ENCODE assay signal across 8 cellular contexts in the genomic region with DNA sequence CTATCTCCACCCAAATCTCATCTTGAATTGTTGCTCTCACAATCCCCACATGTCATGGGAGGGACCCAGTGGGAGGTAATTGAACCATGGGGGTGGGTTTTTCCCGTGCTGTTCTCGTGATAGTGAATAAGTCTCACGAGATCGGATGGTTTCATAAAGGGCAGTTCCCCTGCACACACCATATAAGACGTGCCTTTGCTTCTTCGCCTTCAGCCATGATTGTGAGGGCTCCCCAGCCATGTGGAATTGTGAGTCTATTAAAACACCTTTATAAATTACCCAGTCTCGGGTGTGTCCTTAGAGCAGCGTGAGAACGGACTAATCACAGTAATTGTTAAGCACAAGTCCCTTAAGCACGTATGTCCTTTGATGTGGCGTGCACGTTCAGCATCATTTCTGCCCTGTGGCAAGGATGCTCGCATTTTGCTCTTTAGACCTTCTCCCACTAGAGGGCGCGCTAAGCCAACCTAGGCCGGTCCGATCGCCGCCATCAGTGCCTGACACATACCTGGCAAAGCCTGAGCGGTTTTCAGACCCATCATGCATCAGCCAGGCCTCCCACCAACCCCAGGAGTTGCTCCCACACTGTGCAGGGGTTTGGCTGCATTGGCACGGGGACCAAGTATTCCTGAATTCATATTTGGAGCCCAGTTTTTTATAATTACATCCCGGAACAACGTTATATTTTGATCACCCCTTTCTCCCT.
A peak's percentile ranks its signal among the peaks of the same experiment; 100 is the strongest.
DNase-seq lines count a peak whose midpoint lies in the region; ATAC-seq, FAIRE-seq and TF ChIP-seq lines count a peak whose summit lies in the region.
"Not testable (repeated sequence)": the region's sequence is repeated elsewhere in the genome, so short reads cannot be mapped to it uniquely, and the experiment has no call there.

No MANE protein-coding gene starts in this region.

- H3K23ac ChIP-seq in H1 (ENCODE audit: insufficient read length) = not testable (repeated sequence)

- not testable (repeated sequence) for H3K4me1 ChIP-seq in A673 (ENCODE audit: insufficient read depth, low read length, poor library complexity, severe bottlenecking); H1 (replicated peaks in 1 of 4; ENCODE audit: control insufficient read depth in 3 of 4, insufficient read depth in 4 of 4, low read length in 3 of 4); lung (ENCODE audit: control insufficient read depth in 2 of 2, insufficient read depth in 2 of 2, low read length in 2 of 2)

- not testable (repeated sequence) for H3K18ac ChIP-seq in H1 (ENCODE audit: extremely low read depth, low read length)

- 39% methylated on average over 18 of the region's 23 CpGs; no CpG with 5 or more reads in 1 of the 2 experiments for WGBS in H1 (ENCODE audit: extremely low coverage in 1 of 2, insufficient coverage in 1 of 2, insufficient read length in 1 of 2, insufficient replicate concordance in 2 of 2, low coverage in 1 of 2, low lambda C conversion rate in 2 of 2, missing lambda C conversion rate in 1 of 2), 2 experiments
- WGBS in lung, 2 donors = 27 to 31% methylated on average over 16 to 17 of the region's 23 CpGs

- H3K9me3 ChIP-seq in A673 (ENCODE audit: low read depth, low read length, poor library complexity, severe bottlenecking); H1 (ENCODE audit: insufficient read depth in 2 of 2, low read depth in 1 of 2, low read length in 1 of 2); lung (ENCODE audit: control insufficient read depth in 2 of 2, insufficient read depth in 1 of 2, low read length in 1 of 2): not testable (repeated sequence)

- H2BK120ac ChIP-seq in H1 (replicated peaks; ENCODE audit: low read depth, low read length) = not testable (repeated sequence)

- POLR2A ChIA-PET in A673 (lab: Charles Lee; ENCODE audit: low non-redundant PET); H1 (lab: Charles Lee; ENCODE audit: partially characterized antibody): not testable (repeated sequence)

- FAIRE-seq in H1 (lab: Jason Lieb, UNC) = peak; percentile 98

- H3K4me2 ChIP-seq in H1 (ENCODE audit: insufficient read depth in 1 of 2, low read depth in 2 of 2, low read length in 2 of 2) = not testable (repeated sequence)

- not testable (repeated sequence) for TF ChIP-seq EP300 in H1 (IDR thresholded peaks at IDR 0.05; ENCODE audit: borderline replicate concordance in 1 of 2, low read depth in 2 of 2, low read length in 2 of 2)

- not testable (repeated sequence) for H3K79me2 ChIP-seq in H1 (ENCODE audit: control insufficient read depth in 1 of 2, insufficient read depth in 2 of 2, low read length in 2 of 2)

- TF ChIP-seq CTCF in A673 (conservative IDR thresholded peaks at IDR 0.05; ENCODE audit: low read depth, low read length) (peak; percentile 44), H1 (IDR thresholded peaks at IDR 0.05; ENCODE audit: control extremely low read depth in 1 of 3, insufficient read depth in 1 of 3, low read depth in 1 of 3, low read length in 3 of 3) (peak; percentile 27 to 38 (median 33)), lung (IDR thresholded peaks at IDR 0.05; ENCODE audit: control extremely low read depth, extremely low read depth) (peak; percentile 27)

- not testable (repeated sequence) for H4K91ac ChIP-seq in H1 (replicated peaks; ENCODE audit: insufficient read length, low read length)

- not testable (repeated sequence) for H2BK5ac ChIP-seq in H1 (ENCODE audit: low read depth, low read length)

- H2BK20ac ChIP-seq in H1 (ENCODE audit: low read length) = not testable (repeated sequence)

- not testable (repeated sequence) for H3K4me3 ChIP-seq in A673 (ENCODE audit: low read depth, low read length, poor library complexity, severe bottlenecking); H1 (ENCODE audit: extremely low read depth in 1 of 4, insufficient read depth in 2 of 4, low read depth in 3 of 4, low read length in 4 of 4); lung

- H3K4ac ChIP-seq in H1 (replicated peaks; ENCODE audit: insufficient read length, low read depth, low read length) = not testable (repeated sequence)

- not testable (repeated sequence) for H3K9ac ChIP-seq in H1 (replicated peaks in 1 of 4; ENCODE audit: extremely low read depth in 1 of 4, low read depth in 3 of 4, low read length in 3 of 4)

- BruUV-seq in A673 (replicated peaks; lab: Mats Ljungman, UMichigan) = not testable (repeated sequence)

- ATAC-seq in GM18907 (IDR thresholded peaks at IDR 0.05; ENCODE audit: unreplicated experiment) (peak; percentile 88), HG02973 (IDR thresholded peaks at IDR 0.05; ENCODE audit: unreplicated experiment) (peak; percentile 93), SK-N-SH treated with all-trans-retinoic acid at 6 μM for 48 hours (peak; percentile 97), lung (ENCODE audit: insufficient read depth, low FRiP score) (peak; percentile 90)

- H3K27me3 ChIP-seq in A673 (replicated peaks; ENCODE audit: insufficient read depth, low read depth, low read length, poor library complexity); H1 (replicated peaks in 1 of 4; ENCODE audit: control insufficient read depth in 3 of 4, extremely low read depth in 1 of 4, insufficient read depth in 3 of 4, low read length in 3 of 4); lung (ENCODE audit: control insufficient read depth, insufficient read depth): not testable (repeated sequence)

- H3K23me2 ChIP-seq in H1 (ENCODE audit: low read depth, low read length) = not testable (repeated sequence)

- peak; percentile 51 for TF ChIP-seq RAD21 in H1 (IDR thresholded peaks at IDR 0.05 in 1 of 2, conservative IDR thresholded peaks at IDR 0.05 in 1 of 2; ENCODE audit: low read depth in 2 of 2, low read length in 2 of 2)

- intact Hi-C loops in A673 (cut with micrococcal nuclease; ENCODE audit: unreplicated experiment) = not testable (repeated sequence)

- H3K14ac ChIP-seq in H1 (ENCODE audit: insufficient read length) = not testable (repeated sequence)

- H3K56ac ChIP-seq in H1 (replicated peaks; ENCODE audit: insufficient read length, low read depth, low read length) = not testable (repeated sequence)

- not testable (repeated sequence) for H2BK15ac ChIP-seq in H1 (ENCODE audit: low read length)

- not testable (repeated sequence) for H3K36me3 ChIP-seq in A673 (ENCODE audit: insufficient read depth, low read length, poor library complexity, severe bottlenecking); H1 (ENCODE audit: control insufficient read depth in 2 of 4, insufficient read depth in 4 of 4, low read length in 3 of 4); lung (ENCODE audit: control insufficient read depth in 2 of 2, insufficient read depth in 2 of 2, low read length in 2 of 2)

- H2BK12ac ChIP-seq in H1 (ENCODE audit: low read depth, low read length) = not testable (repeated sequence)

- DNase-seq in A673 (ENCODE audit: low spot score) = not testable (repeated sequence)
- DNase-seq in activated T-cell treated with anti-CD3 and anti-CD28 coated beads, Interleukin-2, amount 50 U/mL, for 48 hours = peak; percentile 82 to 86
- peak in 1 of 2 experiments; percentile 98 for DNase-seq in H1 (ENCODE audit: low read depth in 1 of 2, low spot score in 2 of 2)
- peak; percentile 57 for DNase-seq in lung (ENCODE audit: low spot score)
- peak; percentile 68 for DNase-seq in stimulated activated CD4-positive, alpha-beta T cell treated with anti-CD3 and anti-CD28 coated beads, Interleukin-4, amount 100 ng/mL, for 1 hour

- not testable (repeated sequence) for TF ChIP-seq POLR2A in H1 (IDR thresholded peaks at IDR 0.05; ENCODE audit: control extremely low read depth in 1 of 2, low read depth in 2 of 2, low read length in 2 of 2)

- H4K8ac ChIP-seq in H1 (ENCODE audit: extremely low read depth, insufficient read depth, low read length) = not testable (repeated sequence)

- not testable (repeated sequence) for H3K79me1 ChIP-seq in H1 (ENCODE audit: low read depth, low read length)

- not testable (repeated sequence) for H2AK5ac ChIP-seq in H1 (ENCODE audit: low read depth, low read length)

- H4K5ac ChIP-seq in H1 (ENCODE audit: insufficient read length, low read depth, low read length) = not testable (repeated sequence)

- H2AFZ ChIP-seq in H1 (ENCODE audit: low read length) = not testable (repeated sequence)

- not testable (repeated sequence) for H3K27ac ChIP-seq in A673 (ENCODE audit: low read depth, low read length, poor library complexity, severe bottlenecking); H1 (ENCODE audit: low read depth, low read length); lung (ENCODE audit: low read depth in 1 of 2, low read length in 1 of 2)

- CTCF ChIA-PET in A673 (lab: Charles Lee); H1 (lab: Charles Lee; ENCODE audit: partially characterized antibody): not testable (repeated sequence)

- not testable (repeated sequence) for H4K20me1 ChIP-seq in H1 (replicated peaks in 1 of 2; ENCODE audit: control insufficient read depth in 1 of 2, insufficient read depth in 2 of 2, low read length in 2 of 2)

TF ChIP-seq in H1, 55 proteins besides CTCF, POLR2A, EP300 and RAD21:
- peak; percentile 76 for TF ChIP-seq YY1 (IDR thresholded peaks at IDR 0.05; ENCODE audit: low read depth, low read length)
